23 cellular contexts compared by ENCODE assay signal in the genomic region with DNA sequence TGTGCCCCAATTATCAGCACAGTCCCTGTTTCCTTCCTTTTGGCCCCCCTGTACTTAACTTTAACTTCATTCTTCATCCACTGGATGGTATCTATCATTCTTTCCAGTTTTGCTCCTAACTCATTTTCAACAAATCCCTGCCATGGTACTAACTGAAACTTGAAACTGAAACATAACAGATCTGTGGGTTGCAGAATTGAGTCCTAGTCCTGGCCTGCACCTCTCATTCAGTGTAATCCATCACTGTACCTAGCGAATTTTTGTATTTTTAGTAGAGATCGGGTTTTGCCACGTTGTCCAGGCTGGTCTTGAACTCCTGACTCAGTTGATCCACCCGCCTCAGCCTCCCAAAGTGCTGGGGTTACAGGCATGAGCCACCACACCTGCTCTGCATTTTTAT.
"Had no signal": no experiment of that assay in that cellular context is flagged by ENCODE, and none has a peak within 500 bp of the region (broad histone marks: within the 10 kb centered on the region; RNA-seq: fewer than 3 reads in every experiment).

No MANE protein-coding gene starts in this region.

- H3K9me3 ChIP-seq: adrenal gland, ascending aorta, mucosa of descending colon, uterus had no signal

- H3K27me3 Mint-ChIP-seq: memory B cell had no signal

- H3K9ac ChIP-seq: parathyroid adenoma had no signal

- H3K36me3 Mint-ChIP-seq: memory B cell, WTC11 had no signal

- H3K36me3 ChIP-seq: adrenal gland, ascending aorta, brain microvascular endothelial cell, uterus had no signal

- H3K27ac Mint-ChIP-seq: memory B cell, nephron progenitor cell, WTC11 had no signal

- DNase-seq: activated CD8-positive, alpha-beta memory T cell treated with anti-CD3 and anti-CD28 coated beads, Interleukin-2, amount 50 U/mL, for 48 hours; activated effector memory CD4-positive, alpha-beta T cell treated with anti-CD3 and anti-CD28 coated beads, Interleukin-2, amount 50 U/mL, for 16 hours; activated naive CD4-positive, alpha-beta T cell treated with anti-CD3 and anti-CD28 coated beads, Interleukin-2, amount 50 U/mL, for 16 hours; activated T-cell treated with anti-CD3 and anti-CD28 coated beads, Interleukin-2, amount 50 U/mL, for 4 hours; adrenal gland; brain microvascular endothelial cell; caudate nucleus; dermis blood vessel endothelial cell; effector CD8-positive, alpha-beta T cell; erythroblast; foreskin fibroblast; left colon; mucosa of descending colon; nephron progenitor cell; right cardiac atrium; stimulated activated CD4-positive, alpha-beta T cell treated with anti-CD3 and anti-CD28 coated beads, Interleukin-4, amount 100 ng/mL, for 4 hours; T1000; trophoblast cell; uterus had no signal

- H3K27ac ChIP-seq: adrenal gland, ascending aorta, brain microvascular endothelial cell, parathyroid adenoma, uterus had no signal

- H3K79me2 ChIP-seq: parathyroid adenoma had no signal

- H3K27me3 ChIP-seq: adrenal gland, ascending aorta, brain microvascular endothelial cell, uterus had no signal

- H3K4me3 Mint-ChIP-seq: activated T-cell treated with anti-CD3 and anti-CD28 coated beads, Interleukin-2, amount 50 U/mL, for 4 hours; memory B cell; nephron progenitor cell; WTC11 had no signal

- H3K4me1 Mint-ChIP-seq: nephron progenitor cell had no signal

- H2AFZ ChIP-seq: parathyroid adenoma had no signal

- H3K4me1 ChIP-seq: adrenal gland, ascending aorta, parathyroid adenoma, uterus had no signal

- H3K9me3 Mint-ChIP-seq: activated T-cell treated with anti-CD3 and anti-CD28 coated beads, Interleukin-2, amount 50 U/mL, for 4 hours; memory B cell; nephron progenitor cell had no signal

- H3K4me3 ChIP-seq: adrenal gland, ascending aorta, mucosa of descending colon, uterus had no signal

- ATAC-seq: activated T-cell treated with anti-CD3 and anti-CD28 coated beads, Interleukin-2, amount 50 U/mL, for 4 hours; left colon; mucosa of descending colon; right cardiac atrium; WTC11 had no signal
